ENCODE assay signal across 10 cellular contexts in genomic region chr12:7843149-7843548, GRCh38. TPM values are rescaled to one million over a fixed set of nuclear protein-coding genes. Genes with fewer than 3 reads are reported as not detected.
DNase-seq lines count a peak whose midpoint lies in the region; ATAC-seq, FAIRE-seq and TF ChIP-seq lines count a peak whose summit lies in the region.
"Not testable (repeated sequence)": the region's sequence is repeated elsewhere in the genome, so short reads cannot be mapped to it uniquely, and the experiment has no call there.
"Had no signal": no experiment of that assay in that cellular context is flagged by ENCODE, and none has a peak within 500 bp of the region (broad histone marks: within the 10 kb centered on the region; RNA-seq: fewer than 3 reads in every experiment).

No MANE protein-coding gene starts in this region.

- H3K27me3 ChIP-seq in endothelial cell of umbilical vein (ENCODE audit: control insufficient read depth in 2 of 2, insufficient read depth in 2 of 2, low read length in 2 of 2), result not testable (repeated sequence)

- intact Hi-C loops in endothelial cell of umbilical vein (cut with micrococcal nuclease); sciatic nerve (cut with DNase I): not testable (repeated sequence)

- not testable (repeated sequence) for H3K79me2 ChIP-seq in endothelial cell of umbilical vein (ENCODE audit: control insufficient read depth, insufficient read depth, low read length)

- peaks cover 41% of the 10 kb centered on the region for H3K27me3 Mint-ChIP-seq in T-helper 17 cell
- peaks cover 15% of the 10 kb centered on the region for H3K27me3 Mint-ChIP-seq in activated CD8-positive, alpha-beta memory T cell treated with anti-CD3 and anti-CD28 coated beads, Interleukin-2, amount 10 ng/mL, durations not matched to agents 7 days and 5 days
- not testable (repeated sequence) for H3K27me3 Mint-ChIP-seq in activated naive CD8-positive, alpha-beta T cell treated with anti-CD3 and anti-CD28 coated beads, Interleukin-2, amount 50 U/mL, for 24 hours; memory B cell

- BruUV-seq in endothelial cell of umbilical vein (replicated peaks; lab: Mats Ljungman, UMichigan), result TSS peak; percentile 50

- TF ChIP-seq POLR2A in endothelial cell of umbilical vein (IDR thresholded peaks at IDR 0.05; ENCODE audit: low read depth, low read length), result not testable (repeated sequence)

- H4K20me1 ChIP-seq in endothelial cell of umbilical vein (replicated peaks; ENCODE audit: control insufficient read depth, extremely low read depth, insufficient read depth, low read length), result not testable (repeated sequence)

- not testable (repeated sequence) for H3K4me2 ChIP-seq in endothelial cell of umbilical vein (ENCODE audit: insufficient read depth, low read length)

- H3K27ac Mint-ChIP-seq in T-helper 17 cell, result peak overlapping the region; percentile 39
- peak overlapping the region; percentile 52 for H3K27ac Mint-ChIP-seq in activated CD8-positive, alpha-beta memory T cell treated with anti-CD3 and anti-CD28 coated beads, Interleukin-2, amount 10 ng/mL, durations not matched to agents 7 days and 5 days
- peak overlapping the region; percentile 62 for H3K27ac Mint-ChIP-seq in activated naive CD8-positive, alpha-beta T cell treated with anti-CD3 and anti-CD28 coated beads, Interleukin-2, amount 50 U/mL, for 24 hours
- H3K27ac Mint-ChIP-seq in memory B cell, result not testable (repeated sequence)

- H3K36me3 ChIP-seq in endothelial cell of umbilical vein (ENCODE audit: control insufficient read depth in 2 of 2, extremely low read depth in 1 of 2, insufficient read depth in 2 of 2, low read length in 2 of 2), result not testable (repeated sequence)

- dilution Hi-C loops in endothelial cell of umbilical vein (cut with MboI; ENCODE audit: extremely low pct_ligation_motif_present, low sequenced_read_pairs), result not testable (repeated sequence)

- TF ChIP-seq CTCF in endothelial cell of umbilical vein (IDR thresholded peaks at IDR 0.05; ENCODE audit: extremely low read depth in 1 of 2, insufficient read depth in 1 of 2, low read depth in 1 of 2, low read length in 2 of 2), result not testable (repeated sequence)

- peak overlapping the region; percentile 41 for H3K27ac ChIP-seq in endothelial cell of umbilical vein (ENCODE audit: insufficient read depth, low read depth, low read length)

- H3K9ac ChIP-seq in endothelial cell of umbilical vein (replicated peaks; ENCODE audit: extremely low read depth, insufficient read depth, low read length), result not testable (repeated sequence)

- not testable (repeated sequence) for H3K4me3 ChIP-seq in endothelial cell of umbilical vein (replicated peaks in 1 of 3; ENCODE audit: insufficient read depth in 1 of 3, low read depth in 1 of 3, low read length in 3 of 3)

- FAIRE-seq in endothelial cell of umbilical vein (lab: Jason Lieb, UNC), result not testable (repeated sequence)

- H3K9me3 ChIP-seq in T-helper 17 cell (ENCODE audit: control insufficient read depth, low read length, poor library complexity, severe bottlenecking); endothelial cell of umbilical vein (replicated peaks; ENCODE audit: control insufficient read depth, insufficient read depth, low read length): not testable (repeated sequence)

- H3K9me1 ChIP-seq in endothelial cell of umbilical vein (replicated peaks; ENCODE audit: control insufficient read depth, extremely low read depth, insufficient read depth, low read length), result not testable (repeated sequence)

- not testable (repeated sequence) for H3K4me1 Mint-ChIP-seq in T-helper 17 cell; activated CD8-positive, alpha-beta memory T cell treated with anti-CD3 and anti-CD28 coated beads, Interleukin-2, amount 10 ng/mL, durations not matched to agents 7 days and 5 days; activated naive CD8-positive, alpha-beta T cell treated with anti-CD3 and anti-CD28 coated beads, Interleukin-2, amount 50 U/mL, for 24 hours; memory B cell

- H3K36me3 Mint-ChIP-seq in T-helper 17 cell (ENCODE audit: low read depth); activated CD8-positive, alpha-beta memory T cell treated with anti-CD3 and anti-CD28 coated beads, Interleukin-2, amount 10 ng/mL, durations not matched to agents 7 days and 5 days; activated naive CD8-positive, alpha-beta T cell treated with anti-CD3 and anti-CD28 coated beads, Interleukin-2, amount 50 U/mL, for 24 hours (ENCODE audit: low read depth); memory B cell: not testable (repeated sequence)

- peak; percentile 58 for DNase-seq in ELF-1 (ENCODE audit: low read depth, low spot score)
- not testable (repeated sequence) for DNase-seq in T-helper 17 cell; activated CD8-positive, alpha-beta memory T cell treated with anti-CD3 and anti-CD28 coated beads, Interleukin-2, amount 10 ng/mL, durations not matched to agents 7 days and 5 days; activated naive CD8-positive, alpha-beta T cell treated with anti-CD3 and anti-CD28 coated beads, Interleukin-2, amount 50 U/mL, for 24 hours; memory B cell (ENCODE audit: low spot score in 2 of 2); sciatic nerve (ENCODE audit: low spot score)
- peak; percentile 79 for DNase-seq in endothelial cell of umbilical vein (ENCODE audit: low read depth, low spot score)

- CTCF ChIA-PET in activated CD8-positive, alpha-beta memory T cell treated with anti-CD3 and anti-CD28 coated beads, Interleukin-2, amount 10 ng/mL, durations not matched to agents 7 days and 5 days (lab: Charles Lee), result not testable (repeated sequence)
- CTCF ChIA-PET in endothelial cell of umbilical vein (lab: Charles Lee), result interaction anchor here (1.2 kb wide), 1 partner anchor 11 kb away, joined by 3 read pairs; no protein-coding TSS in a partner anchor

- POLR2A ChIA-PET in endothelial cell of umbilical vein (lab: Charles Lee), result not testable (repeated sequence)

- not testable (repeated sequence) for H3K4me3 Mint-ChIP-seq in T-helper 17 cell; activated naive CD8-positive, alpha-beta T cell treated with anti-CD3 and anti-CD28 coated beads, Interleukin-2, amount 50 U/mL, for 24 hours
- peak overlapping the region; percentile 38 for H3K4me3 Mint-ChIP-seq in activated CD8-positive, alpha-beta memory T cell treated with anti-CD3 and anti-CD28 coated beads, Interleukin-2, amount 10 ng/mL, durations not matched to agents 7 days and 5 days
- H3K4me3 Mint-ChIP-seq in memory B cell, result peak overlapping the region; percentile 44

- peaks cover 18% of the 10 kb centered on the region for H3K4me1 ChIP-seq in endothelial cell of umbilical vein (ENCODE audit: control insufficient read depth, extremely low read depth, insufficient read depth, low read length)

- H3K9me3 Mint-ChIP-seq in activated CD8-positive, alpha-beta memory T cell treated with anti-CD3 and anti-CD28 coated beads, Interleukin-2, amount 10 ng/mL, durations not matched to agents 7 days and 5 days (ENCODE audit: low read depth); activated naive CD8-positive, alpha-beta T cell treated with anti-CD3 and anti-CD28 coated beads, Interleukin-2, amount 50 U/mL, for 24 hours; memory B cell: not testable (repeated sequence)

- ATAC-seq in T-helper 17 cell (peak; percentile 38), sciatic nerve (peak; percentile 79)
- peak; percentile 62 for ATAC-seq in activated CD8-positive, alpha-beta memory T cell treated with anti-CD3 and anti-CD28 coated beads, Interleukin-2, amount 10 ng/mL, durations not matched to agents 7 days and 5 days
- ATAC-seq in activated naive CD8-positive, alpha-beta T cell treated with anti-CD3 and anti-CD28 coated beads, Interleukin-2, amount 50 U/mL, for 24 hours; memory B cell (ENCODE audit: low read depth): not testable (repeated sequence)

- not testable (repeated sequence) for H2AFZ ChIP-seq in endothelial cell of umbilical vein (ENCODE audit: low read depth, low read length)

RNA-seq across cellular contexts. Expression of gene SLC2A14, which starts 29.6 kb away (rescaled TPM):
- 1 to 10 TPM in 1 of 2 donors, under 1 TPM in 1; 0.17 to 6.4 TPM for total RNA-seq in T-helper 17 cell
- under 1 TPM; 0.12 to 0.38 TPM for total RNA-seq in activated CD8-positive, alpha-beta memory T cell treated with anti-CD3 and anti-CD28 coated beads, Interleukin-2, amount 10 ng/mL, durations not matched to agents 7 days and 5 days
- total RNA-seq in endothelial cell of umbilical vein, result 1.5 TPM in 1 of 2 replicates, not detected in the other
- not detected in 2 replicates for polyA plus RNA-seq in endothelial cell of umbilical vein
- polyA plus RNA-seq in endothelial cell of umbilical vein (2011; cell fraction: cytosol; rRNA removed), result not detected in 2 replicates
- polyA plus RNA-seq in endothelial cell of umbilical vein (2011; cell fraction: nucleus; rRNA removed), result not detected in 2 replicates
- polyA plus RNA-seq in endothelial cell of umbilical vein (2012), result 0.24 and 0.90 TPM in 2 replicates
- not detected in 2 replicates for polyA minus RNA-seq in endothelial cell of umbilical vein
- polyA minus RNA-seq in endothelial cell of umbilical vein (2011; cell fraction: cytosol; rRNA and poly(A)+ RNA removed), result not detected
- polyA minus RNA-seq in endothelial cell of umbilical vein (2011; cell fraction: nucleus; rRNA and poly(A)+ RNA removed), result not detected in 2 replicates
- 7.5 TPM for total RNA-seq in sciatic nerve
- total RNA-seq: HT1080, PC-3 had no signal
- polyA plus RNA-seq: IgD-negative memory B cell had no signal

RNA-seq across cellular contexts. Expression of gene NANOG, which starts 53.9 kb away (rescaled TPM):
- total RNA-seq in T-helper 17 cell (not detected), endothelial cell of umbilical vein (not detected in 2 replicates), sciatic nerve (0.31 TPM)
- not detected for total RNA-seq in activated CD8-positive, alpha-beta memory T cell treated with anti-CD3 and anti-CD28 coated beads, Interleukin-2, amount 10 ng/mL, durations not matched to agents 7 days and 5 days
- 0.03 TPM in 1 of 2 replicates, not detected in the other for polyA plus RNA-seq in endothelial cell of umbilical vein
- polyA plus RNA-seq in endothelial cell of umbilical vein (2011; cell fraction: cytosol; rRNA removed), result not detected in 2 replicates
- polyA plus RNA-seq in endothelial cell of umbilical vein (2011; cell fraction: nucleus; rRNA removed), result not detected in 2 replicates
- not detected in 2 replicates for polyA plus RNA-seq in endothelial cell of umbilical vein (2012)
- 0.13 TPM in 1 of 2 replicates, not detected in the other for polyA minus RNA-seq in endothelial cell of umbilical vein
- polyA minus RNA-seq in endothelial cell of umbilical vein (2011; cell fraction: cytosol; rRNA and poly(A)+ RNA removed), result not detected
- polyA minus RNA-seq in endothelial cell of umbilical vein (2011; cell fraction: nucleus; rRNA and poly(A)+ RNA removed), result 0.19 and 0.82 TPM in 2 replicates
- total RNA-seq: HT1080, PC-3 had no signal
- polyA plus RNA-seq: IgD-negative memory B cell had no signal
